In the genomic region with DNA sequence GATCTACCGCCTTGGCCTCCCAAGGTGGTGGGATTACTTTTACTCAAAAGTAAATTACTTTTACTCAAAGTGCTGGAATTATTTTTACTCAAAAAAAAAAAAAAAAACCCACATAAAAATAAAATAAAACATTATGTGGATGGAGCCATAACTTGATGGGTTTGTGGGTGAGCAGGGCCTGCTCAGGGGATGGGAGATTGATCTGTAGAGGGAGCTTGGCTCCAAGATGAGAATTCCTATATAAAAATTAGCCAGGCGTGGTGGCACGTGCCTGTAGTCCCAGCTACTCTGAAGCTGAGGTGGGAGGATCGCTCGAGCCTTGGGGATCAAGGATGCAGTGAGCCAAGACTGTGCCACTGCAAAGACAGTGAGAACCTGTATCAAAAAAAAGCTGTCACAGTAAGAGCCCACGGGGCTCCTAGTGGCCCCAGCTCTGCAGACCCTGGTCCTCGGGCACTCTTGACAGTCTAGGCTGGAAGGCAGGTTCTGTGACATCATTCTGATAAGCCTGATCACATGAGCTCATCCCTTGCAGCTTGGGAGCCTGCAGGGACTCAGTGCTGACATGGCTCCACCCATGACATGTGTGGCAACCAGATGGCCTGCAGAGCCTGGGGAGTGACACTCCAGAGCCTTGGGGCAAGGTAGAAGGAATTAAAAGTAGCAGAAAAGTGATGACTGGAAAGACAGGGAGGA, we compare ENCODE assay signal across 1 cellular context.
TF ChIP-seq lines count a peak whose summit lies in the region.

No MANE protein-coding gene starts in this region.

TF ChIP-seq in K562, 482 proteins besides CTCF, POLR2A, EP300 and RAD21 (continued from another document and continues in another):
- TF ChIP-seq, protein P1, sequence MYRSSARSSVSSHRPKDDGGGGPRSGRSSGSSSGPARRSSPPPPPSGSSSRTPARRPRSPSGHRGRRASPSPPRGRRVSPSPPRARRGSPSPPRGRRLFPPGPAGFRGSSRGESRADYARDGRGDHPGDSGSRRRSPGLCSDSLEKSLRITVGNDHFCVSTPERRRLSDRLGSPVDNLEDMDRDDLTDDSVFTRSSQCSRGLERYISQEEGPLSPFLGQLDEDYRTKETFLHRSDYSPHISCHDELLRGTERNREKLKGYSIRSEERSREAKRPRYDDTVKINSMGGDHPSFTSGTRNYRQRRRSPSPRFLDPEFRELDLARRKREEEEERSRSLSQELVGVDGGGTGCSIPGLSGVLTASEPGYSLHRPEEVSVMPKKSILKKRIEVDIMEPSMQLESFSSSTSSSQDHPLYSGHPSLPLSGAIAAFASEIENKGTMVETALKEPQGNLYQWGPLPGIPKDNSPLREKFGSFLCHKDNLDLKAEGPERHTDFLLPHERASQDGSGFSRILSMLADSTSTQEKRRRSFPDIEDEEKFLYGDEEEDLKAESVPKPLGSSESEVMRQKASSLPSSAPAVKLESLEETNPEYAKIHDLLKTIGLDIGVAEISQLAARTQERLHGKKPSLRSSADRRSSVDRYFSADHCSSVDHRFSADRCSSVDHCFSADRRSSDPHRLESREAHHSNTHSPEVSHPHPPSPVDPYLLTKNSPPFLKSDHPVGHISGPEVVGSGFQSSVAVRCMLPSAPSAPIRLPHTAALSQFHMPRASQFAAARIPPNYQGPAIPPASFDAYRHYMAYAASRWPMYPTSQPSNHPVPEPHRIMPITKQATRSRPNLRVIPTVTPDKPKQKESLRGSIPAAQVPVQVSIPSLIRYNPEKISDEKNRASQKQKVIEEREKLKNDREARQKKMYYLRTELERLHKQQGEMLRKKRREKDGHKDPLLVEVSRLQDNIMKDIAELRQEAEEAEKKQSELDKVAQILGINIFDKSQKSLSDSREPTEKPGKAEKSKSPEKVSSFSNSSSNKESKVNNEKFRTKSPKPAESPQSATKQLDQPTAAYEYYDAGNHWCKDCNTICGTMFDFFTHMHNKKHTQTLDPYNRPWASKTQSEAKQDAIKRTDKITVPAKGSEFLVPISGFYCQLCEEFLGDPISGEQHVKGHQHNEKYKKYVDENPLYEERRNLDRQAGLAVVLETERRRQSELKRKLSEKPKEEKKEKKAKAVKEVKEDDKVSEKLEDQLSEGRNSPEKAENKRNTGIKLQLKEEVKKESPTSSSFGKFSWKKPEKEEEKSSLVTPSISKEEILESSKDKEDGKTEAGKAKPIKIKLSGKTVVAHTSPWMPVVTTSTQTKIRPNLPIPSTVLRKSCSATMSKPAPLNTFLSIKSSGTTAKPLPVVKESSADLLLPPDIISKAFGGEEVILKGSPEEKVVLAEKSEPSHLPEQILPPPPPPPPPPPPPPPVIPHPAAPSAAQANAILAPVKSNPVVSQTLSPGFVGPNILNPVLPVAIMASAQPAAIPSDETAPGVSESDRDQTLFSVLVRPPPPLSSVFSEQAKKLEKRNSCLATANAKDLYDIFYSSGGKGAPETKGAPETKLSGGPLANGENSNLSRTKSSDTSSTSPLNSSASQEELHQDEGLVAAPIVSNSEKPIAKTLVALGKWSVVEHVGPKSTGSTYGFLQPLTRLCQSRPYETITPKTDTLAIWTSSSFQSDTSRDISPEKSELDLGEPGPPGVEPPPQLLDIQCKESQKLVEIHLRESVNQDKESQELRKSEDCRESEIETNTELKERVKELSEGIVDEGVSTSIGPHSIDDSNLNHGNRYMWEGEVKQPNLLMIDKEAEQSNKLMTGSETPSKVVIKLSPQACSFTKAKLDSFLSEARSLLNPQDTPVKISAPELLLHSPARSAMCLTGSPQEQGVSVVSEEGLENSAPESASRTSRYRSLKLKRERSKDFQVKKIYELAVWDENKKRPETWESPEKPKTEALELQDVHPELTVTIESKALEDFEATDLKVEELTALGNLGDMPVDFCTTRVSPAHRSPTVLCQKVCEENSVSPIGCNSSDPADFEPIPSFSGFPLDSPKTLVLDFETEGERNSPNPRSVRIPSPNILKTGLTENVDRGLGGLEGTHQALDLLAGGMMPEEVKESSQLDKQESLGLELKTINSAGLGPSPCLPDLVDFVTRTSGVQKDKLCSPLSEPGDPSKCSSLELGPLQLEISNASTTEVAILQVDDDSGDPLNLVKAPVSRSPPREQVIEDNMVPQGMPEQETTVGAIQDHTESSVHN (IDR thresholded peaks at IDR 0.05; ENCODE audit: borderline replicate concordance in 1 of 2, low read depth in 1 of 2): 0 out of 4 replicates have a peak, but pooled peaks of 1 of the 2 experiments have one; percentile 34
- TF ChIP-seq, protein P2, sequence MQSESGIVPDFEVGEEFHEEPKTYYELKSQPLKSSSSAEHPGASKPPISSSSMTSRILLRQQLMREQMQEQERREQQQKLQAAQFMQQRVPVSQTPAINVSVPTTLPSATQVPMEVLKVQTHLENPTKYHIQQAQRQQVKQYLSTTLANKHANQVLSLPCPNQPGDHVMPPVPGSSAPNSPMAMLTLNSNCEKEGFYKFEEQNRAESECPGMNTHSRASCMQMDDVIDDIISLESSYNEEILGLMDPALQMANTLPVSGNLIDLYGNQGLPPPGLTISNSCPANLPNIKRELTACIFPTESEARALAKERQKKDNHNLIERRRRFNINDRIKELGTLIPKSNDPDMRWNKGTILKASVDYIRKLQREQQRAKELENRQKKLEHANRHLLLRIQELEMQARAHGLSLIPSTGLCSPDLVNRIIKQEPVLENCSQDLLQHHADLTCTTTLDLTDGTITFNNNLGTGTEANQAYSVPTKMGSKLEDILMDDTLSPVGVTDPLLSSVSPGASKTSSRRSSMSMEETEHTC (IDR thresholded peaks at IDR 0.05): 0 out of 2 replicates have a peak, but pooled peaks have one; percentile 23
- TF ChIP-seq, protein P3, sequence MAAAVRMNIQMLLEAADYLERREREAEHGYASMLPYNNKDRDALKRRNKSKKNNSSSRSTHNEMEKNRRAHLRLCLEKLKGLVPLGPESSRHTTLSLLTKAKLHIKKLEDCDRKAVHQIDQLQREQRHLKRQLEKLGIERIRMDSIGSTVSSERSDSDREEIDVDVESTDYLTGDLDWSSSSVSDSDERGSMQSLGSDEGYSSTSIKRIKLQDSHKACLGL (CRISPR knock-in tag; IDR thresholded peaks at IDR 0.05; ENCODE audit: borderline replicate concordance, poor library complexity, severe bottlenecking): no peak
- TF ChIP-seq ARID1B (IDR thresholded peaks at IDR 0.05) (peak; percentile 51), ZNF592 (IDR thresholded peaks at IDR 0.05) (peak; percentile 88), ZKSCAN3 (CRISPR knock-in tag; IDR thresholded peaks at IDR 0.05) (no peak), XRCC3 (IDR thresholded peaks at IDR 0.05) (no peak), CEBPZ (IDR thresholded peaks at IDR 0.05; ENCODE audit: borderline replicate concordance, low read depth, low read length) (no peak), ZNF639 (CRISPR knock-in tag; conservative IDR thresholded peaks at IDR 0.05 in 1 of 2, IDR thresholded peaks at IDR 0.05 in 1 of 2) (0 out of 4 replicates have a peak, but pooled peaks of 1 of the 2 experiments have one; percentile 64), FOXA1 (IDR thresholded peaks at IDR 0.05; ENCODE audit: borderline replicate concordance) (no peak), RBM14 (IDR thresholded peaks at IDR 0.05; ENCODE audit: borderline replicate concordance, insufficient read depth, low read depth, low read length) (no peak), HDAC2 (IDR thresholded peaks at IDR 0.05) (0 out of 2 replicates have a peak, but pooled peaks have one; percentile 24), FIP1L1 (IDR thresholded peaks at IDR 0.05; ENCODE audit: low read depth, low read length, poor library complexity, severe bottlenecking) (no peak), NR2C2 (CRISPR knock-in tag; IDR thresholded peaks at IDR 0.05) (no peak), NR2C2 (tag; IDR thresholded peaks at IDR 0.05) (0 out of 2 replicates have a peak, but pooled peaks have one; percentile 17), PKNOX1 (IDR thresholded peaks at IDR 0.05) (peak; percentile 76), SMAD4 (CRISPR knock-in tag; conservative IDR thresholded peaks at IDR 0.05) (no peak; the same call in 1 of the 2 replicates), EP400 (IDR thresholded peaks at IDR 0.05) (0 out of 2 replicates have a peak, but pooled peaks have one; percentile 20), SIN3A (IDR thresholded peaks at IDR 0.05; ENCODE audit: borderline replicate concordance in 2 of 2, control insufficient read depth in 1 of 2, low read depth in 2 of 2, low read length in 2 of 2) (peak; percentile 62 to 86; a peak in 1 of 4 replicates), ZNF766 (CRISPR knock-in tag; conservative IDR thresholded peaks at IDR 0.05) (0 out of 2 replicates have a peak, but pooled peaks have one; percentile 13), TCFL5 (CRISPR knock-in tag; conservative IDR thresholded peaks at IDR 0.05) (0 out of 2 replicates have a peak, but pooled peaks have one; percentile 14), HSF4 (CRISPR knock-in tag; IDR thresholded peaks at IDR 0.05; ENCODE audit: borderline replicate concordance) (peak; percentile 50; the same call in 1 of the 2 replicates), MEIS2 (IDR thresholded peaks at IDR 0.05; ENCODE audit: partially characterized antibody) (peak; percentile 72), ATF1 (CRISPR knock-in tag; IDR thresholded peaks at IDR 0.05) (no peak), ATF1 (tag; IDR thresholded peaks at IDR 0.05) (peak; percentile 84)
- TF ChIP-seq, protein P4, sequence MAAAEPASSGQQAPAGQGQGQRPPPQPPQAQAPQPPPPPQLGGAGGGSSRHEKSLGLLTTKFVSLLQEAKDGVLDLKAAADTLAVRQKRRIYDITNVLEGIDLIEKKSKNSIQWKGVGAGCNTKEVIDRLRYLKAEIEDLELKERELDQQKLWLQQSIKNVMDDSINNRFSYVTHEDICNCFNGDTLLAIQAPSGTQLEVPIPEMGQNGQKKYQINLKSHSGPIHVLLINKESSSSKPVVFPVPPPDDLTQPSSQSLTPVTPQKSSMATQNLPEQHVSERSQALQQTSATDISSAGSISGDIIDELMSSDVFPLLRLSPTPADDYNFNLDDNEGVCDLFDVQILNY (CRISPR knock-in tag; IDR thresholded peaks at IDR 0.05): no peak
